Comparison of ENCODE assay signal across 8 cellular contexts in the genomic region with DNA sequence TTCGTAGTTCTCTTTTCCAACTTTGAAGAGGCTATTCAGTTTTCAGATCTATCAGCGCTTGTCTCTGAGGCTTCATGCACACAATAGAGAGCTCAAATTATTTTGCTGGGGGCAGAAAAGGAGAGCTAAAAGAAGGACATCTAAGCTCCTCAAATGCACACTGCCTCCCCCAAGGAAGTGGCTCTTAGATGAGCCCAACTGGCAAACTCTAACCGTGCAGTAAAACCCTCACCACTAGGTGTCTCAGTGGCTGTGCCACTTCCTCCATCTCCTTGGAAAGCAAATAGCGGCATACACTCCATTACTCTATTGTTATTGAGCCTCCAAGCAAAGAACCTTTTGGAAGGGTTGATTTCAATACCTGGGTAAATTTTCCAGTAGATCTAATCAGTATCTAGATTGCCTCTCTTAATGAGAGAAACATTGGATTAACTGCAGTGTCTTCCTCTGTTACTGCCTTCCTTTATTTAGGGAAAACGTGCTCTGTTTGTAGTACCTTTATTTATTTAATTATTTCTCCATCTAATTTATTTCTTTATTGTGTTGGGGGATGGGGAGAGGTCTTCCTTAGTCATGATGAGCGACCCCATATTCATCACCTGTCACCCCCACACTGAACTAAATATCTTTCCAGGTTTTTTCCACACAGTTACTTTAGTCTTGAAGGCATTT. TPM values are rescaled to one million over a fixed set of nuclear protein-coding genes. Genes with fewer than 3 reads are reported as not detected.
DNase-seq lines count a peak whose midpoint lies in the region; ATAC-seq and TF ChIP-seq lines count a peak whose summit lies in the region.

No MANE protein-coding gene starts in this region.

- no peak overlapping the region for H3K27ac ChIP-seq in coronary artery

- no peak overlapping the region for H3K4me3 ChIP-seq in coronary artery

- peak; percentile 68 for DNase-seq in NCI-H460 (ENCODE audit: extremely low read depth, low read depth)
- DNase-seq in activated CD4-positive, alpha-beta T cell treated with anti-CD3 and anti-CD28 coated beads for 24 hours (ENCODE audit: low read depth in 2 of 2): peak; percentile 42 to 51
- DNase-seq in coronary artery (ENCODE audit: low spot score): no peak
- peak; percentile 66 for DNase-seq in left lobe of liver (ENCODE audit: low spot score)
- DNase-seq in stimulated activated CD4-positive, alpha-beta T cell treated with anti-CD3 and anti-CD28 coated beads, Interleukin-4, amount 100 ng/mL, for 24 hours: peak; percentile 74
- DNase-seq in GOT3 (lab: John Stamatoyannopoulos, UW): no peak

- TF ChIP-seq CTCF in GM12872 (IDR thresholded peaks at IDR 0.05; ENCODE audit: insufficient read depth, low read depth, low read length) (peak; percentile 95), coronary artery (IDR thresholded peaks at IDR 0.05) (peak; percentile 73)

- peak; percentile 83 for ATAC-seq in HG03354 (IDR thresholded peaks at IDR 0.05; ENCODE audit: poor library complexity, severe bottlenecking, unreplicated experiment)
- peak; percentile 100 for ATAC-seq in left lobe of liver

RNA-seq across cellular contexts. Expression of a gene that starts 9.2 kb away (rescaled TPM):
- 253 and 256 TPM in 2 replicates for total RNA-seq in NCI-H460 (2014; rRNA removed; shearing (Covaris generic))
- 400 and 519 TPM in 2 replicates for polyA plus RNA-seq in NCI-H460 (2014; cell fraction: nucleus; rRNA removed)
- total RNA-seq in left lobe of liver: 55.9 TPM

Comparison
In these comparisons a context has a peak if more than half of its experiments do, and no peak if none do; other contexts are left out.
1. DNase-seq: peak in NCI-H460 (single experiment), activated CD4-positive, alpha-beta T cell treated with anti-CD3 and anti-CD28 coated beads for 24 hours (2 of 2), left lobe of liver (single experiment) and stimulated activated CD4-positive, alpha-beta T cell treated with anti-CD3 and anti-CD28 coated beads, Interleukin-4, amount 100 ng/mL, for 24 hours (single experiment); none in coronary artery (single experiment) and GOT3 (single experiment).